Comparison of ENCODE assay signal across 11 cellular contexts in the genomic region with DNA sequence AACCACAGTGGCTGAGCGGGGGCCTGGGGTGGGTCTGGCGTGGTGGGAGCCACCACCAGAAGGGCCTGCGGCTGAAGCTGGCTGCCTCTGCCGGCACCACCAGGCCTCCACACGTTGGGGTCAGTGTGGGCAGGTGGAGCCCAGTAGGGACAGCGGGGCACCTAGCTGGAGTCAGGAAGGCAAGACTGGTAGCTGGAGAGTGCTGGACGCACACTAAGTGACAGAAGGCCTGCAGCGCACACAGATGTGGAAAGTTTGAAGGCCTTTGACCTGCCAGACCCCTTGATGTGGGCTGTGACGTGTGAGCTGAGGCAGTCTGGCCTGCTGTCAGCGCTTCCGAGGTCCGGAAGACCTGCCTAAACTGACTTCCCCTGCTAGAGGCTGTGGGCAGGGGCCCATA. TPM values are rescaled to one million over a fixed set of nuclear protein-coding genes. Genes with fewer than 3 reads are reported as not detected.
A peak's percentile ranks its signal among the peaks of the same experiment; 100 is the strongest.
DNase-seq lines count a peak whose midpoint lies in the region; ATAC-seq and FAIRE-seq lines count a peak whose summit lies in the region.
"Had no signal": no experiment of that assay in that cellular context is flagged by ENCODE, and none has a peak within 500 bp of the region (broad histone marks: within the 10 kb centered on the region; RNA-seq: fewer than 3 reads in every experiment).

No MANE protein-coding gene starts in this region.

- WGBS in small intestine, 3 donors, result 60 to 84% (median 73%) methylated on average over 12 of the region's 12 CpGs

- H3K9me3 Mint-ChIP-seq in immature natural killer cell, result no peaks in the 10 kb centered on the region

- DNase-seq in adipocyte (ENCODE audit: low read depth) (no peak), immature natural killer cell (peak; percentile 63 to 76 (median 65)), small intestine (no peak), DMS114 treated with DMSO at 0.1 percent for 48 hours (lab: John Stamatoyannopoulos, UW; ENCODE audit: unreplicated experiment) (no peak), NCI-H2227 (lab: John Stamatoyannopoulos, UW; ENCODE audit: unreplicated experiment) (no peak), NCI-H1105 treated with DMSO at 0.1 percent for 48 hours (lab: John Stamatoyannopoulos, UW) (no peak)
- DNase-seq: activated naive CD4-positive, alpha-beta T cell; NCI-H2227 treated with DMSO at 0.1 percent for 48 hours; T-helper 17 cell had no signal

- H3K4me1 ChIP-seq in adipocyte (ENCODE audit: control insufficient read depth, insufficient read depth, low read length) (peaks cover 24% of the 10 kb centered on the region), small intestine (ENCODE audit: control insufficient read depth in 2 of 2, insufficient read depth in 1 of 2, low read depth in 1 of 2, low read length in 1 of 2) (peaks cover 17 to 29% of the 10 kb centered on the region in 2 donors)

- peaks cover 2 to 8% (median 3%) of the 10 kb centered on the region in 3 donors for H3K27me3 Mint-ChIP-seq in immature natural killer cell (ENCODE audit: low read depth in 3 of 3)
- H3K27me3 Mint-ChIP-seq: T-helper 17 cell had no signal

- peak overlapping the region; percentile 45 to 82 for H3K27ac ChIP-seq in small intestine (ENCODE audit: low read depth in 1 of 2, low read length in 1 of 2)

- H3K4me3 ChIP-seq in adipocyte (ENCODE audit: low read length) (no peak overlapping the region), small intestine (ENCODE audit: low read depth in 1 of 2, low read length in 2 of 2) (no peak overlapping the region)

- no peaks in the 10 kb centered on the region for H3K9me3 ChIP-seq in adipocyte (ENCODE audit: control insufficient read depth, low read length)
- no peaks in the 10 kb centered on the region for H3K9me3 ChIP-seq in small intestine (ENCODE audit: control insufficient read depth, low read depth)

- peaks cover 0 to 4% (median 0%) of the 10 kb centered on the region in 3 donors for H3K36me3 Mint-ChIP-seq in immature natural killer cell

- H3K9ac ChIP-seq in adipocyte (ENCODE audit: low read length), result peak overlapping the region; percentile 47

- FAIRE-seq in small intestine (lab: Jason Lieb, UNC), result no peak

- H3K4me1 Mint-ChIP-seq in immature natural killer cell, result peaks cover 88 to 96% of the 10 kb centered on the region in 2 donors

- H3K36me3 ChIP-seq in adipocyte (ENCODE audit: control insufficient read depth, insufficient read depth, low read length, severe bottlenecking) (no peaks in the 10 kb centered on the region), small intestine (ENCODE audit: control insufficient read depth in 2 of 2, insufficient read depth in 2 of 2, low read length in 2 of 2) (no peaks in the 10 kb centered on the region)

- peak overlapping the region; percentile 9 to 78 (median 70) for H3K4me3 Mint-ChIP-seq in immature natural killer cell
- H3K4me3 Mint-ChIP-seq: T-helper 17 cell had no signal

- ATAC-seq in GM18907 (IDR thresholded peaks at IDR 0.05; ENCODE audit: unreplicated experiment), result peak; percentile 30
- no peak for ATAC-seq in HG02763 (IDR thresholded peaks at IDR 0.05; ENCODE audit: unreplicated experiment)
- ATAC-seq: T-helper 17 cell had no signal

- H3K27ac Mint-ChIP-seq in immature natural killer cell, result peak overlapping the region; percentile 77 to 98 (median 93)
- H3K27ac Mint-ChIP-seq: T-helper 17 cell had no signal

- H3K27me3 ChIP-seq in adipocyte (replicated peaks; ENCODE audit: control insufficient read depth, insufficient read depth, low read length) (no peaks in the 10 kb centered on the region), small intestine (ENCODE audit: control insufficient read depth in 2 of 2, insufficient read depth in 2 of 2, low read length in 2 of 2) (no peaks in the 10 kb centered on the region)

RNA-seq across cellular contexts. Expression of gene RIN3, which starts 26.3 kb away (rescaled TPM):
- polyA plus RNA-seq in immature natural killer cell (100 to 1,000 TPM in 1 of 3 donors, 10 to 100 TPM in 2; 38.8 to 131 (median 60.1) TPM), small intestine (10 to 100 TPM in 1 of 3 donors, 1 to 10 TPM in 2; 1.8 to 14.7 (median 9.5) TPM)

Comparison
In these comparisons a context has a peak if more than half of its experiments do, and no peak if none do; other contexts are left out.
1. DNase-seq: peak in immature natural killer cell (3 of 3); none in adipocyte (single experiment), small intestine (single experiment), DMS114 treated with DMSO at 0.1 percent for 48 hours (single experiment), NCI-H2227 (single experiment) and NCI-H1105 treated with DMSO at 0.1 percent for 48 hours (single experiment).